Comparison of ENCODE assay signal across 8 cellular contexts in the genomic region with DNA sequence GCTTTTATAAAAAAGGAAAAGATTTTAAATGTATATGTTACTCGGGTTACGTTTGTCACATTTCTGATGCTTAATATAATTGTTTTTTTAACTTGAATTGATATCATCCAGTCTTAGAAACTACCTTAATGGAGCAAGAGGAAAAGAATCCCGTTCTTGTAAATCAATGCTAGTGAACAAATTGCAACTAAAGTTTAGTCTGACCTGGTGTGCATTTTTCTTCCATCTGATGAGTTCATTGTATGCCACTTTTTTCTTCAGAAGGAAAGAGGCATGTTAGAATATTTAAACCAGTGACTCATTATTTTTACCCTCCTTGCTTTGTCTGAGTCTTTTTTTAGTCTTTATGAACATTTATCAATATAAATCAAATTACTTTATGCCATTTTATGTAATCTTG. TPM values are rescaled to one million over a fixed set of nuclear protein-coding genes. Genes with fewer than 3 reads are reported as not detected.
DNase-seq lines count a peak whose midpoint lies in the region; ATAC-seq and TF ChIP-seq lines count a peak whose summit lies in the region.

No MANE protein-coding gene starts in this region.

- TF ChIP-seq EP300 in ovary (IDR thresholded peaks at IDR 0.05), result no peak

- H3K27me3 ChIP-seq in Caco-2 (replicated peaks; ENCODE audit: control insufficient read depth, insufficient read depth, low read length) (no peaks in the 10 kb centered on the region), ovary (no peaks in the 10 kb centered on the region)

- POLR2A ChIA-PET in Caco-2 (lab: Charles Lee), result interaction anchor here (0.6 to 1.5 kb wide), 13 partner anchors 34 to 249 kb away, joined by 3 to 14 read pairs (median 6); a partner anchor contains a TSS

- H3K9me3 ChIP-seq in Caco-2 (no peaks in the 10 kb centered on the region), ovary (no peaks in the 10 kb centered on the region)

- WGBS in ovary, 3 donors, result 5 to 11% (median 9%) methylated on average over 3 of the region's 3 CpGs

- H3K4me1 ChIP-seq in Caco-2 (peaks cover 27% of the 10 kb centered on the region), ovary (ENCODE audit: insufficient read depth) (peaks cover 3% of the 10 kb centered on the region)

- peaks cover 24% of the 10 kb centered on the region for H3K36me3 Mint-ChIP-seq in Caco-2 (ENCODE audit: insufficient read depth, unreplicated experiment)

- BruUV-seq in Caco-2 (replicated peaks; lab: Mats Ljungman, UMichigan), result no TSS peak

- no peaks in the 10 kb centered on the region for H3K9me3 Mint-ChIP-seq in Caco-2 (ENCODE audit: unreplicated experiment)

- H3K4me1 Mint-ChIP-seq in Caco-2 (ENCODE audit: low read depth, unreplicated experiment), result peaks cover 19% of the 10 kb centered on the region

- H3K27ac ChIP-seq in ovary, result peak overlapping the region in 1 of 2 donors; percentile 51

- peak overlapping the region; percentile 91 for H3K4me3 Mint-ChIP-seq in Caco-2 (ENCODE audit: unreplicated experiment)

- H3K36me3 ChIP-seq in Caco-2 (ENCODE audit: control insufficient read depth, insufficient read depth, low read length) (no peaks in the 10 kb centered on the region), ovary (no peaks in the 10 kb centered on the region)

- TF ChIP-seq CTCF in Caco-2 (IDR thresholded peaks at IDR 0.05; ENCODE audit: insufficient read depth in 1 of 2, low read depth in 1 of 2, low read length in 1 of 2, severe bottlenecking in 1 of 2, unreplicated experiment in 1 of 2) (no peak), epithelial cell of esophagus (IDR thresholded peaks at IDR 0.05; ENCODE audit: insufficient read depth, low read depth, low read length, missing control alignments) (no peak), ovary (IDR thresholded peaks at IDR 0.05) (no peak), omental fat pad (IDR thresholded peaks at IDR 0.05) (no peak)

- no peak for TF ChIP-seq POLR2A in ovary (IDR thresholded peaks at IDR 0.05)

- H3K27ac Mint-ChIP-seq in Caco-2 (ENCODE audit: unreplicated experiment), result peak overlapping the region; percentile 82

- intact Hi-C loops in Caco-2 (cut with micrococcal nuclease; ENCODE audit: unreplicated experiment), result loop anchor here (2.0 to 10.0 kb wide), 3 partner anchors 120 to 308 kb away; a partner anchor contains a TSS
- intact Hi-C loops in ovary (cut with DNase I), result loop anchor here in 3 of 4 donors (5.0 to 10.0 kb wide), 2 partner anchors 175 to 428 kb away; no protein-coding TSS in a partner anchor

- peak overlapping the region; percentile 96 for H3K4me3 ChIP-seq in Caco-2 (ENCODE audit: low read depth, low read length)
- H3K4me3 ChIP-seq in epithelial cell of esophagus (ENCODE audit: low read length), result peak overlapping the region; percentile 86
- peak overlapping the region; percentile 49 for H3K4me3 ChIP-seq in ovary

- CTCF ChIA-PET in Caco-2 (lab: Charles Lee), result interaction anchor here (0.9 to 2.8 kb wide), 5 partner anchors 20 to 632 kb away, joined by 3 to 28 read pairs (median 11); no protein-coding TSS in a partner anchor

- DNase-seq in Caco-2 (no peak), OCI-M1 (lab: John Stamatoyannopoulos, UW) (peak; percentile 78), epithelial cell of esophagus (ENCODE audit: low read depth) (peak; percentile 29), ovary (no peak), omental fat pad (ENCODE audit: low spot score) (no peak)
- DNase-seq in central memory CD4-positive, alpha-beta T cell, result no peak

- ATAC-seq in GM21526 (IDR thresholded peaks at IDR 0.05; ENCODE audit: low FRiP score, unreplicated experiment), result no peak
- no peak for ATAC-seq in GM18870 (IDR thresholded peaks at IDR 0.05; ENCODE audit: unreplicated experiment)
- no peak for ATAC-seq in omental fat pad (ENCODE audit: low FRiP score)

- no peaks in the 10 kb centered on the region for H3K27me3 Mint-ChIP-seq in Caco-2 (ENCODE audit: insufficient read depth, unreplicated experiment)

RNA-seq across cellular contexts. Expression of a gene that starts 34.7 kb away (rescaled TPM):
- 149 and 175 TPM in 2 replicates for total RNA-seq in Caco-2 (2022)
- total RNA-seq in ovary, result 10 to 100 TPM; 31.0 to 79.2 (median 60.4) TPM
- 10 to 100 TPM; 40.1 to 51.0 TPM for polyA plus RNA-seq in ovary
- total RNA-seq in omental fat pad, result 100 to 1,000 TPM in 3 of 4 donors, 10 to 100 TPM in 1; 80.7 to 201 (median 139) TPM

RNA-seq across cellular contexts. Expression of a gene that starts 42.4 kb away (rescaled TPM):
- total RNA-seq in Caco-2 (2022) (0.39 TPM in 1 of 2 replicates, not detected in the other), ovary (under 1 TPM in 3 of 7 donors, not detected in 4; 0.15 to 0.34 (median 0.15) TPM), omental fat pad (not detected)
- polyA plus RNA-seq in ovary, result not detected

RNA-seq across cellular contexts. Expression of a gene that starts 52.3 kb away (rescaled TPM):
- not detected in 2 replicates for total RNA-seq in Caco-2 (2022)
- total RNA-seq in ovary, result 1 to 10 TPM in 1 of 7 donors, not detected in 6; 1.7 TPM
- polyA plus RNA-seq in ovary, result not detected
- not detected for total RNA-seq in omental fat pad

Comparison
In these comparisons a context has a peak if more than half of its experiments do, and no peak if none do; other contexts are left out.
1. DNase-seq: peak in OCI-M1 (single experiment) and epithelial cell of esophagus (single experiment); none in Caco-2 (0 of 2), ovary (0 of 5), omental fat pad (single experiment) and central memory CD4-positive, alpha-beta T cell (single experiment).
2. Peak in every context shown above with its lines, with median percentiles within 50 percentile points of each other: H3K4me3 ChIP-seq.